8 cellular contexts compared by ENCODE assay signal in genomic region chr9:131503626-131504465, GRCh38. TPM values are rescaled to one million over a fixed set of nuclear protein-coding genes. Genes with fewer than 3 reads are reported as not detected.
DNase-seq lines count a peak whose midpoint lies in the region; ATAC-seq and TF ChIP-seq lines count a peak whose summit lies in the region.

No MANE protein-coding gene starts in this region.

- WGBS in liver: 35% methylated on average over 32 of the region's 32 CpGs

- H3K9me3 Mint-ChIP-seq in T-helper 2 cell treated with Interferon-gamma antibody and Interleukin-4, amounts not matched to agents 5 μg/mL and 100 μg/mL, for 36 hours: no peaks in the 10 kb centered on the region
- H3K9me3 Mint-ChIP-seq in brain: peaks cover 0 to 7% (median 0%) of the 10 kb centered on the region in 5 experiments

- H3K4me3 Mint-ChIP-seq in T-helper 2 cell treated with Interferon-gamma antibody and Interleukin-4, amounts not matched to agents 5 μg/mL and 100 μg/mL, for 36 hours: peak overlapping the region; percentile 92
- H3K4me3 Mint-ChIP-seq in brain: peak overlapping the region; percentile 94 to 99 (median 96)

- H3K4me1 ChIP-seq in HEK293 (ENCODE audit: control insufficient read depth, insufficient read depth, low read length) (peaks cover 6% of the 10 kb centered on the region; the same call in 1 of the 2 replicates), liver (ENCODE audit: control insufficient read depth in 4 of 4, insufficient read depth in 4 of 4, low read length in 3 of 4) (peaks cover 6 to 29% (median 16%) of the 10 kb centered on the region in 4 donors)

- no peak for TF ChIP-seq RAD21 in liver (IDR thresholded peaks at IDR 0.05)

- H3K27ac Mint-ChIP-seq in T-helper 2 cell treated with Interferon-gamma antibody and Interleukin-4, amounts not matched to agents 5 μg/mL and 100 μg/mL, for 36 hours: peak overlapping the region; percentile 87
- peak overlapping the region; percentile 61 to 95 (median 88) for H3K27ac Mint-ChIP-seq in brain

- H3K36me3 ChIP-seq in HEK293 (ENCODE audit: control insufficient read depth in 2 of 2, insufficient read depth in 1 of 2, low read length in 2 of 2) (peaks cover 5 to 46% of the 10 kb centered on the region in 2 experiments; a peak in 2 of 3 replicates), liver (ENCODE audit: control insufficient read depth in 4 of 4, insufficient read depth in 3 of 4, low read depth in 1 of 4, low read length in 3 of 4) (peaks cover 0 to 8% (median 6%) of the 10 kb centered on the region in 4 donors)

- H3K9me3 ChIP-seq in HEK293 (ENCODE audit: control insufficient read depth, insufficient read depth, low read depth, low read length) (no peaks in the 10 kb centered on the region), liver (ENCODE audit: control insufficient read depth in 4 of 4, low read length in 3 of 4) (no peaks in the 10 kb centered on the region)

- CTCF ChIA-PET in HEK293 (lab: Yijun Ruan, JAX): interaction anchor here (0.6 to 1.4 kb wide), 5 partner anchors 12 to 765 kb away, joined by 3 to 4 read pairs (median 3); no protein-coding TSS in a partner anchor

- H3K27ac ChIP-seq in HEK293 (ENCODE audit: extremely low read depth, low read depth, low read length): peak overlapping the region; percentile 77; the same call in 1 of the 2 replicates
- H3K27ac ChIP-seq in liver (ENCODE audit: low read depth in 1 of 2, low read length in 2 of 2): no peak overlapping the region

- peaks cover 33% of the 10 kb centered on the region for H3K4me1 Mint-ChIP-seq in T-helper 2 cell treated with Interferon-gamma antibody and Interleukin-4, amounts not matched to agents 5 μg/mL and 100 μg/mL, for 36 hours (ENCODE audit: low read depth)
- peaks cover 35% of the 10 kb centered on the region for H3K4me1 Mint-ChIP-seq in brain

- H3K36me3 Mint-ChIP-seq in T-helper 2 cell treated with Interferon-gamma antibody and Interleukin-4, amounts not matched to agents 5 μg/mL and 100 μg/mL, for 36 hours (ENCODE audit: low read depth): peaks cover 28% of the 10 kb centered on the region
- peaks cover 36% of the 10 kb centered on the region for H3K36me3 Mint-ChIP-seq in brain

- H3K27me3 Mint-ChIP-seq in T-helper 2 cell treated with Interferon-gamma antibody and Interleukin-4, amounts not matched to agents 5 μg/mL and 100 μg/mL, for 36 hours (ENCODE audit: low read depth): no peaks in the 10 kb centered on the region
- H3K27me3 Mint-ChIP-seq in brain: peaks cover 11% of the 10 kb centered on the region

- POLR2A ChIA-PET in HEK293 (lab: Yijun Ruan, JAX): interaction anchor here (0.6 to 1.5 kb wide), 8 partner anchors 15 to 209 kb away, joined by 3 to 7 read pairs (median 3); partner anchors contain the start of gene PRRT1B

- DNase-seq in AG08395 (ENCODE audit: low spot score) (peak; percentile 57), NCI-H345 treated with DMSO at 0.1 percent for 48 hours (lab: John Stamatoyannopoulos, UW; ENCODE audit: unreplicated experiment) (no peak)
- DNase-seq in T-helper 2 cell treated with Interferon-gamma antibody and Interleukin-4, amounts not matched to agents 5 μg/mL and 100 μg/mL, for 36 hours (ENCODE audit: low spot score): peak; percentile 83
- DNase-seq in stimulated activated CD8-positive, alpha-beta memory T cell treated with anti-CD3 and anti-CD28 coated beads, Interleukin-2, amount 100 ng/mL, for 1 hour (ENCODE audit: low read depth in 2 of 2): peak; percentile 8 to 26

- TF ChIP-seq CTCF in HEK293 (tag by site-specific recombination; IDR thresholded peaks at IDR 0.05): no peak; the same call in none of the 2 replicates
- TF ChIP-seq CTCF in brain (conservative IDR thresholded peaks at IDR 0.05): no peak
- no peak for TF ChIP-seq CTCF in liver (IDR thresholded peaks at IDR 0.05; ENCODE audit: low read depth, low read length, missing input control)

- H3K4me3 ChIP-seq in HEK293 (ENCODE audit: low read depth, low read length): peak overlapping the region; percentile 81
- H3K4me3 ChIP-seq in liver (ENCODE audit: low read depth in 1 of 3, low read length in 3 of 3): peak overlapping the region; percentile 77 to 91 (median 89)

- no peak for ATAC-seq in GM18519 (IDR thresholded peaks at IDR 0.05; ENCODE audit: low FRiP score, unreplicated experiment)

- H3K27me3 ChIP-seq in liver (ENCODE audit: control insufficient read depth in 4 of 4, insufficient read depth in 4 of 4, low read length in 3 of 4): no peaks in the 10 kb centered on the region

- H3K9ac ChIP-seq in liver (ENCODE audit: low read depth in 1 of 2, low read length in 2 of 2): peak overlapping the region in 1 of 2 donors; percentile 66

TF ChIP-seq in HEK293, 187 proteins besides CTCF, POLR2A, EP300 and RAD21 (continues in another document):
- TF ChIP-seq ZNF791 (tag by site-specific recombination; IDR thresholded peaks at IDR 0.05): no peak
- TF ChIP-seq ZNF501 (tag by site-specific recombination; IDR thresholded peaks at IDR 0.05): no peak
- TF ChIP-seq KLF8 (tag by site-specific recombination; IDR thresholded peaks at IDR 0.05): no peak
- no peak for TF ChIP-seq SETDB1 (IDR thresholded peaks at IDR 0.05; ENCODE audit: insufficient read length, low read length)
- TF ChIP-seq ZBTB26 (tag by site-specific recombination; optimal IDR thresholded peaks at IDR 0.05): no peak
- TF ChIP-seq ZNF24 (tag by site-specific recombination; IDR thresholded peaks at IDR 0.05): no peak

TF ChIP-seq in liver, 16 proteins besides CTCF, POLR2A, EP300 and RAD21:
- TF ChIP-seq YY1 (IDR thresholded peaks at IDR 0.05) (no peak), SP1 (IDR thresholded peaks at IDR 0.05) (no peak), FOXA1 (IDR thresholded peaks at IDR 0.05) (no peak)

RNA-seq across cellular contexts. Expression of gene POMT1, which starts 1.1 kb away (rescaled TPM):
- 32.7 TPM for polyA plus RNA-seq in brain (ENCODE audit: insufficient read depth, low read depth, low replicate concordance)
- 10 to 100 TPM; 11.4 to 14.2 TPM for total RNA-seq in liver
- polyA plus RNA-seq in liver: 10 to 100 TPM; 11.2 to 11.8 TPM

RNA-seq across cellular contexts. Expression of gene UCK1, which starts 27.2 kb away (rescaled TPM):
- polyA plus RNA-seq in brain (ENCODE audit: insufficient read depth, low read depth, low replicate concordance): 81.1 TPM
- total RNA-seq in liver: 10 to 100 TPM; 13.4 to 34.1 TPM
- polyA plus RNA-seq in liver: 10 to 100 TPM; 19.6 to 28.3 TPM

RNA-seq across cellular contexts. Expression of gene PRRT1B, which starts 41.5 kb away (rescaled TPM):
- 0.34 TPM for polyA plus RNA-seq in brain (ENCODE audit: insufficient read depth, low read depth, low replicate concordance)
- total RNA-seq in liver: 1 to 10 TPM; 1.3 to 1.9 TPM
- polyA plus RNA-seq in liver: 1 to 10 TPM in 1 of 2 donors, under 1 TPM in 1; 0.15 to 1.4 TPM
